ENCODE assay signal across 29 cellular contexts in the genomic region with DNA sequence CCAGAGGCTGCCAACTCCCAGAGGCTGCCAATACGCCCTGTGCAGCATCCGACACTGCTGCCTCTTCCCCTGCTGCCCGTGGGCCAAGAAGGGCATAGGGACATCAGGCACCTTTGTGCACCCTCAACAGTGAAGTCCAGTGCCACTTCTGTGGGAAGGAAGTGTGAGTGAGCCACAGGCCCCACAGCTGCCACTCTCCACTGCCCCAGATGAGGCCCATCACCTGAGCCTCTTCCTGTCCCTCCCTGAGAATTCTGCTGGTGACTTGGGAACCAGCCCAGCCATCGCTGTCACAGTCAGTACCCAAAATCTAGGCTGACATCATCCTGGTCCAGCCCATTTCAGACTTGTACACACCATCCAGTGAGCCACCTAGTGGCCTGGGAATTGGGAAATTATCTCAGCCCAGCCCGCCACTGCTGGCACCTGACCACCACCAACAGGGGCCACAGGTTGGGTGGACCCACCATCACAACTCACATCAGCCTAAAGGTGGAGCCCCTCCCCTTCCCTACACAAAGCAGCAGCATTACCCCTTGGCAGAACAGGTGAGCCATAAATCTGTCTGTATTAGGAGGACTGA.
A peak's percentile ranks its signal among the peaks of the same experiment; 100 is the strongest.
DNase-seq lines count a peak whose midpoint lies in the region; ATAC-seq, FAIRE-seq and TF ChIP-seq lines count a peak whose summit lies in the region.
"Had no signal": no experiment of that assay in that cellular context is flagged by ENCODE, and none has a peak within 500 bp of the region (broad histone marks: within the 10 kb centered on the region; RNA-seq: fewer than 3 reads in every experiment).

No MANE protein-coding gene starts in this region.

- H3K27ac ChIP-seq in PC-3 (ENCODE audit: low read length) (no peak overlapping the region), endodermal cell (ENCODE audit: low read depth, low read length) (no peak overlapping the region)
- H3K27ac ChIP-seq: left lung, prostate gland, vagina, WERI-Rb-1 had no signal

- H3K36me3 ChIP-seq in PC-3 (ENCODE audit: low read depth, low read length) = no peaks in the 10 kb centered on the region
- no peaks in the 10 kb centered on the region for H3K36me3 ChIP-seq in endodermal cell (ENCODE audit: control insufficient read depth, insufficient read depth, low read length)
- H3K36me3 ChIP-seq: left lung, prostate gland, vagina, WERI-Rb-1 had no signal

- peaks cover 9 to 14% of the 10 kb centered on the region in 2 donors for H3K9me3 Mint-ChIP-seq in stimulated activated naive CD8-positive, alpha-beta T cell treated with anti-CD3 and anti-CD28 coated beads, Interleukin-15, amount 100 ng/mL, for 72 hours
- H3K9me3 Mint-ChIP-seq in endodermal cell = no peaks in the 10 kb centered on the region

- POLR2A ChIA-PET in PC-3 (lab: Charles Lee; ENCODE audit: unreplicated experiment) = no interaction called here

- no peak for FAIRE-seq in H54 (lab: Jason Lieb, UNC)
- FAIRE-seq: endothelial cell of umbilical vein, islet of Langerhans had no signal

- H3K27me3 Mint-ChIP-seq in stimulated activated naive CD8-positive, alpha-beta T cell treated with anti-CD3 and anti-CD28 coated beads, Interleukin-15, amount 100 ng/mL, for 72 hours = no peaks in the 10 kb centered on the region
- H3K27me3 Mint-ChIP-seq in endodermal cell (ENCODE audit: insufficient read depth) = no peaks in the 10 kb centered on the region
- H3K27me3 Mint-ChIP-seq: activated CD8-positive, alpha-beta memory T cell treated with anti-CD3 and anti-CD28 coated beads, Interleukin-2, amount 10 ng/mL, durations not matched to agents 7 days and 5 days; B cell; stimulated activated naive CD8-positive, alpha-beta T cell treated with anti-CD3 and anti-CD28 coated beads, Interleukin-15, Interleukin-2, amounts not matched to agents 100 ng/mL and 50 ng/mL, for 24 hours; T-helper 17 cell had no signal

- H3K9me2 ChIP-seq in PC-3 (replicated peaks; ENCODE audit: low read length) = no peaks in the 10 kb centered on the region
- H3K9me2 ChIP-seq: SK-N-SH had no signal

- no peak overlapping the region for H2AFZ ChIP-seq in PC-3 (ENCODE audit: low read length)

- TF ChIP-seq CTCF in PC-3 (conservative IDR thresholded peaks at IDR 0.05; ENCODE audit: low read depth, low read length) (peak; percentile 23; the same call in 1 of the 2 replicates), endodermal cell (conservative IDR thresholded peaks at IDR 0.05) (peak; percentile 33)

- no peaks in the 10 kb centered on the region for H3K4me1 Mint-ChIP-seq in stimulated activated naive CD8-positive, alpha-beta T cell treated with anti-CD3 and anti-CD28 coated beads, Interleukin-15, amount 100 ng/mL, for 72 hours
- no peaks in the 10 kb centered on the region for H3K4me1 Mint-ChIP-seq in endodermal cell
- H3K4me1 Mint-ChIP-seq: activated CD8-positive, alpha-beta memory T cell treated with anti-CD3 and anti-CD28 coated beads, Interleukin-2, amount 10 ng/mL, durations not matched to agents 7 days and 5 days; B cell; T-helper 17 cell had no signal

- intact Hi-C loops in PC-3 (cut with micrococcal nuclease) = no loop called here

- H3K9me3 ChIP-seq in PC-3 (ENCODE audit: low read length) (no peaks in the 10 kb centered on the region), endodermal cell (ENCODE audit: control insufficient read depth, low read length) (no peaks in the 10 kb centered on the region)
- H3K9me3 ChIP-seq: prostate gland, SK-N-SH, vagina had no signal

- H3K4me2 ChIP-seq in PC-3 (ENCODE audit: low read length) = no peak overlapping the region
- H3K4me2 ChIP-seq: SK-N-SH had no signal

- 80 to 94% methylated on average over 1 to 5 of the region's 5 CpGs for WGBS in endodermal cell (ENCODE audit: insufficient coverage in 1 of 2, insufficient read length in 1 of 2), 2 experiments

- no peaks in the 10 kb centered on the region for H4K20me1 ChIP-seq in PC-3 (ENCODE audit: low read length)

- DNase-seq in stimulated activated naive CD8-positive, alpha-beta T cell treated with anti-CD3 and anti-CD28 coated beads, Interleukin-15, amount 100 ng/mL, for 72 hours = no peak
- DNase-seq in stimulated activated naive CD8-positive, alpha-beta T cell treated with anti-CD3 and anti-CD28 coated beads, Interleukin-15, Interleukin-2, amounts not matched to agents 100 U/mL and 50 U/mL, for 24 hours = no peak
- peak; percentile 2 for DNase-seq in PC-3
- DNase-seq in endodermal cell = peak; percentile 53
- DNase-seq in NCI-H2029 (lab: John Stamatoyannopoulos, UW) = no peak
- DNase-seq in H54 (ENCODE audit: insufficient read length, low spot score) = no peak
- no peak for DNase-seq in nucleus accumbens (lab: John Stamatoyannopoulos, UW)
- DNase-seq: activated CD4-positive, alpha-beta T cell treated with anti-CD3 and anti-CD28 coated beads, Interleukin-2, amount 50 U/mL, for 1 hour; activated CD8-positive, alpha-beta memory T cell treated with anti-CD3 and anti-CD28 coated beads, Interleukin-2, amount 10 ng/mL, durations not matched to agents 7 days and 5 days; activated naive CD4-positive, alpha-beta T cell; activated T-cell treated with anti-CD3 and anti-CD28 coated beads, Interleukin-2, amount 50 U/mL, for 72 hours; DND-41; hypothalamus; mesenchymal stem cell; NCI-H1105 treated with DMSO at 0.1 percent for 48 hours; NCI-H1930; NCI-H2227 treated with DMSO at 0.1 percent for 48 hours; NCI-H774; SK-N-SH; T-helper 17 cell; WERI-Rb-1 had no signal

- H3K4me1 ChIP-seq in PC-3 (ENCODE audit: insufficient read depth, low read length) = no peaks in the 10 kb centered on the region
- no peaks in the 10 kb centered on the region for H3K4me1 ChIP-seq in endodermal cell (ENCODE audit: control insufficient read depth, insufficient read depth, low read length)
- H3K4me1 ChIP-seq: left lung, prostate gland, vagina had no signal

- H3K4me3 Mint-ChIP-seq in stimulated activated naive CD8-positive, alpha-beta T cell treated with anti-CD3 and anti-CD28 coated beads, Interleukin-15, amount 100 ng/mL, for 72 hours = no peak overlapping the region
- no peak overlapping the region for H3K4me3 Mint-ChIP-seq in endodermal cell
- H3K4me3 Mint-ChIP-seq: activated CD8-positive, alpha-beta memory T cell treated with anti-CD3 and anti-CD28 coated beads, Interleukin-2, amount 10 ng/mL, durations not matched to agents 7 days and 5 days; activated T-cell treated with anti-CD3 and anti-CD28 coated beads, Interleukin-2, amount 50 U/mL, for 72 hours; B cell; stimulated activated naive CD8-positive, alpha-beta T cell treated with anti-CD3 and anti-CD28 coated beads, Interleukin-15, Interleukin-2, amounts not matched to agents 100 ng/mL and 50 ng/mL, for 24 hours; T-helper 17 cell had no signal

- no peaks in the 10 kb centered on the region for H3F3A ChIP-seq in PC-3 (ENCODE audit: low read length, unreplicated experiment)

- H3K27ac Mint-ChIP-seq in stimulated activated naive CD8-positive, alpha-beta T cell treated with anti-CD3 and anti-CD28 coated beads, Interleukin-15, amount 100 ng/mL, for 72 hours = no peak overlapping the region
- H3K27ac Mint-ChIP-seq in endodermal cell = no peak overlapping the region
- H3K27ac Mint-ChIP-seq: activated CD8-positive, alpha-beta memory T cell treated with anti-CD3 and anti-CD28 coated beads, Interleukin-2, amount 10 ng/mL, durations not matched to agents 7 days and 5 days; activated T-cell treated with anti-CD3 and anti-CD28 coated beads, Interleukin-2, amount 50 U/mL, for 72 hours; B cell; stimulated activated naive CD8-positive, alpha-beta T cell treated with anti-CD3 and anti-CD28 coated beads, Interleukin-15, Interleukin-2, amounts not matched to agents 100 ng/mL and 50 ng/mL, for 24 hours; T-helper 17 cell had no signal

- CTCF ChIA-PET in PC-3 (lab: Charles Lee) = no interaction called here

- no peaks in the 10 kb centered on the region for H3K79me2 ChIP-seq in PC-3 (ENCODE audit: low read length)

- H3K4me3 ChIP-seq in PC-3 (ENCODE audit: low read length) (no peak overlapping the region), endodermal cell (ENCODE audit: low read length) (no peak overlapping the region)
- H3K4me3 ChIP-seq: left lung, prostate gland, vagina had no signal

- H3K27me3 ChIP-seq in PC-3 (ENCODE audit: low read length) (no peaks in the 10 kb centered on the region), endodermal cell (ENCODE audit: control insufficient read depth, insufficient read depth, low read length, poor library complexity, severe bottlenecking) (no peaks in the 10 kb centered on the region)
- H3K27me3 ChIP-seq: left lung, vagina had no signal

- H3K9ac ChIP-seq in PC-3 (ENCODE audit: low read length) (no peak overlapping the region), endodermal cell (ENCODE audit: extremely low read depth, low read length, poor library complexity, severe bottlenecking) (no peak overlapping the region)
- H3K9ac ChIP-seq: SK-N-SH had no signal

- peak; percentile 28 for ATAC-seq in stimulated activated naive CD8-positive, alpha-beta T cell treated with anti-CD3 and anti-CD28 coated beads, Interleukin-15, amount 100 ng/mL, for 72 hours
- ATAC-seq in stimulated activated naive CD8-positive, alpha-beta T cell treated with anti-CD3 and anti-CD28 coated beads, Interleukin-15, Interleukin-2, amounts not matched to agents 100 U/mL and 50 U/mL, for 24 hours = no peak
- ATAC-seq in PC-3 (no peak; the same call in 1 of the 2 replicates), HG02852 (IDR thresholded peaks at IDR 0.05; ENCODE audit: unreplicated experiment) (no peak)
- ATAC-seq: activated CD8-positive, alpha-beta memory T cell treated with anti-CD3 and anti-CD28 coated beads, Interleukin-2, amount 10 ng/mL, durations not matched to agents 7 days and 5 days; activated T-cell treated with anti-CD3 and anti-CD28 coated beads, Interleukin-2, amount 50 U/mL, for 72 hours; left lung; T-helper 17 cell had no signal

- no TSS peak for BruUV-seq in PC-3 (replicated peaks; lab: Mats Ljungman, UMichigan)

- no peaks in the 10 kb centered on the region for H3K36me3 Mint-ChIP-seq in endodermal cell (ENCODE audit: low read depth)
- H3K36me3 Mint-ChIP-seq: activated CD8-positive, alpha-beta memory T cell treated with anti-CD3 and anti-CD28 coated beads, Interleukin-2, amount 10 ng/mL, durations not matched to agents 7 days and 5 days had no signal

- no peak for TF ChIP-seq POLR2A in H54 (IDR thresholded peaks at IDR 0.05; ENCODE audit: low read depth, low read length)

Comparison
In these comparisons a context has a peak if more than half of its experiments do, and no peak if none do; other contexts are left out.
1. DNase-seq: peak in PC-3 (single experiment) and endodermal cell (single experiment); none in stimulated activated naive CD8-positive, alpha-beta T cell treated with anti-CD3 and anti-CD28 coated beads, Interleukin-15, amount 100 ng/mL, for 72 hours (0 of 2), stimulated activated naive CD8-positive, alpha-beta T cell treated with anti-CD3 and anti-CD28 coated beads, Interleukin-15, Interleukin-2, amounts not matched to agents 100 U/mL and 50 U/mL, for 24 hours (single experiment), NCI-H2029 (single experiment), H54 (single experiment) and nucleus accumbens (0 of 56).